Comparison of ENCODE assay signal across 8 cellular contexts in the genomic region with DNA sequence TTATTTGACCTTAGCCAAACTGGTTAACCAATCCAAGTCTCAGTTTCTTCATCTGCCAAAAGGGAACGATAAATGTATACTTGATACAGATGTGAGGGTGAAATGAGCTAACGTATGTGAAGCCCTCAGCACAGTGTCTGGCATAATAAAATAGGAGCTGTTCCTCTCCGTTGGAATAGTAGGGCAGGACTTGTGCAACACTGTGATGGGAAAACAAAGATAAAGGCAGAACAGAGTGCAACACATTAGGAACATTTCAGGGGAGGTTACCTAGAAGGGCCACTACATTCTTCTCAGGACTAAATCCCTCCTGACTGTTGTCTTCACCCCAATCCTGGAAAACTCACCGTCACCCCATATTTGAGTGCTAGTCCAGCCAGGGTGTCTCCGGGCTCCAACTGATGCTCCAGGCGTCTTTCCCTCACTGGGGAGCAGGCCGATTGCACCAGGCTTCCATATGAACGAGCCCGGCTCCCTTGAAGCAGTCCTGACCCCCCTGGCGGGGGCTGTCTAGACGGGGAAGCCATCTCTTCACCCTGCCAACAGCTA. TPM values are rescaled to one million over a fixed set of nuclear protein-coding genes. Genes with fewer than 3 reads are reported as not detected.
DNase-seq lines count a peak whose midpoint lies in the region; ATAC-seq and TF ChIP-seq lines count a peak whose summit lies in the region.

No MANE protein-coding gene starts in this region.

- WGBS in ectodermal cell, 2 experiments: 39 to 40% methylated on average over 11 of the region's 11 CpGs

- H3K9me3 ChIP-seq in MG63 (no peaks in the 10 kb centered on the region), ectodermal cell (ENCODE audit: control insufficient read depth, low read length) (no peaks in the 10 kb centered on the region), muscle layer of colon (ENCODE audit: low read length) (no peaks in the 10 kb centered on the region)

- ATAC-seq in HG02973 (IDR thresholded peaks at IDR 0.05; ENCODE audit: unreplicated experiment) (no peak), HG03175 (IDR thresholded peaks at IDR 0.05; ENCODE audit: unreplicated experiment) (no peak)

- H3K4me1 ChIP-seq in ectodermal cell (ENCODE audit: control insufficient read depth, insufficient read depth, low read length) (peaks cover 16% of the 10 kb centered on the region), muscle layer of colon (ENCODE audit: insufficient read depth, low read length) (peaks cover 26% of the 10 kb centered on the region)

- H3K27me3 ChIP-seq in MG63 (no peaks in the 10 kb centered on the region), ectodermal cell (ENCODE audit: control insufficient read depth, insufficient read depth, low read length, poor library complexity, severe bottlenecking) (no peaks in the 10 kb centered on the region), muscle layer of colon (ENCODE audit: control insufficient read depth in 1 of 2, insufficient read depth in 2 of 2, low read length in 2 of 2) (no peaks in the 10 kb centered on the region)

- H3K9ac ChIP-seq in muscle layer of colon (ENCODE audit: low read length): peak overlapping the region; percentile 82

- H3K36me3 ChIP-seq in MG63 (peaks cover 51% of the 10 kb centered on the region), ectodermal cell (ENCODE audit: control insufficient read depth, insufficient read depth, low read length) (peaks cover 7% of the 10 kb centered on the region), muscle layer of colon (ENCODE audit: insufficient read depth, low read length) (peaks cover 39% of the 10 kb centered on the region)

- H3K27ac ChIP-seq in ectodermal cell (ENCODE audit: insufficient read depth, low read depth, low read length, poor library complexity, severe bottlenecking) (peak overlapping the region; percentile 9), muscle layer of colon (ENCODE audit: low read depth, low read length) (peak overlapping the region; percentile 98)

- H3K4me3 ChIP-seq in AG04449 (ENCODE audit: low read depth, low read length) (peak overlapping the region; percentile 87), MG63 (peak overlapping the region; percentile 96), ectodermal cell (ENCODE audit: insufficient read depth, low read depth, low read length) (peak overlapping the region; percentile 95), muscle layer of colon (ENCODE audit: low read depth in 1 of 2, low read length in 2 of 2) (peak overlapping the region; percentile 58 to 92)

- no peak for TF ChIP-seq CTCF in AG04449 (IDR thresholded peaks at IDR 0.05; ENCODE audit: insufficient read depth, low read length, missing control alignments)

- no peak for DNase-seq in AG04449 (ENCODE audit: low read depth, low spot score)
- DNase-seq in MG63: no peak
- DNase-seq in foreskin melanocyte: no peak
- no peak for DNase-seq in stimulated activated CD4-positive, alpha-beta T cell treated with anti-CD3 and anti-CD28 coated beads, Interleukin-4, amount 100 ng/mL, for 1 hour

- CTCF ChIA-PET in AG04449 (lab: Yijun Ruan, JAX): interaction anchor here (0.6 to 19.8 kb wide), 8 partner anchors 9 to 189 kb away, joined by 3 to 412 read pairs (median 4); partner anchors contain the start of genes TMOD4 and TNFAIP8L2

- POLR2A ChIA-PET in AG04449 (lab: Yijun Ruan, JAX): interaction anchor here (0.7 to 1.6 kb wide), 5 partner anchors 11 to 35 kb away, joined by 3 to 8 read pairs (median 3); partner anchors contain the start of genes SEMA6C, TMOD4 and VPS72

RNA-seq across cellular contexts. Expression of gene LYSMD1, which starts 0.9 kb away (rescaled TPM):
- 2.0 and 11.4 TPM in 2 replicates for total RNA-seq in MG63 (2014; rRNA removed; shearing (Covaris generic); ENCODE audit: low replicate concordance)
- 14.8 TPM for polyA plus RNA-seq in ectodermal cell (2013, experiment 1 of 4)
- 10.8 TPM for polyA plus RNA-seq in ectodermal cell (2013, experiment 2 of 4)
- polyA plus RNA-seq in ectodermal cell (2013, experiment 3 of 4): 10.7 TPM
- 13.0 TPM for polyA plus RNA-seq in ectodermal cell (2013, experiment 4 of 4)

RNA-seq across cellular contexts. Expression of gene SCNM1, which starts 1.1 kb away (rescaled TPM):
- 43.1 and 69.6 TPM in 2 replicates for total RNA-seq in MG63 (2014; rRNA removed; shearing (Covaris generic); ENCODE audit: low replicate concordance)
- 41.6 TPM for polyA plus RNA-seq in ectodermal cell (2013, experiment 1 of 4)
- 40.0 TPM for polyA plus RNA-seq in ectodermal cell (2013, experiment 2 of 4)
- polyA plus RNA-seq in ectodermal cell (2013, experiment 3 of 4): 39.3 TPM
- polyA plus RNA-seq in ectodermal cell (2013, experiment 4 of 4): 42.8 TPM

RNA-seq across cellular contexts. Expression of gene TNFAIP8L2, which starts 8.4 kb away (rescaled TPM):
- total RNA-seq in MG63 (2014; rRNA removed; shearing (Covaris generic); ENCODE audit: low replicate concordance): not detected in 2 replicates
- not detected for polyA plus RNA-seq in ectodermal cell (2013, experiment 1 of 4)
- polyA plus RNA-seq in ectodermal cell (2013, experiment 2 of 4): not detected
- not detected for polyA plus RNA-seq in ectodermal cell (2013, experiment 3 of 4)
- polyA plus RNA-seq in ectodermal cell (2013, experiment 4 of 4): not detected

RNA-seq across cellular contexts. Expression of gene TMOD4, which starts 11.0 kb away (rescaled TPM):
- total RNA-seq in MG63 (2014; rRNA removed; shearing (Covaris generic); ENCODE audit: low replicate concordance): not detected in 2 replicates
- not detected for polyA plus RNA-seq in ectodermal cell (2013, experiment 1 of 4)
- 1.00 TPM for polyA plus RNA-seq in ectodermal cell (2013, experiment 2 of 4)
- 1.3 TPM for polyA plus RNA-seq in ectodermal cell (2013, experiment 3 of 4)
- 1.0 TPM for polyA plus RNA-seq in ectodermal cell (2013, experiment 4 of 4)

RNA-seq across cellular contexts. Expression of gene SEMA6C, which starts 18.4 kb away (rescaled TPM):
- 1.4 TPM in 1 of 2 replicates, not detected in the other for total RNA-seq in MG63 (2014; rRNA removed; shearing (Covaris generic); ENCODE audit: low replicate concordance)
- polyA plus RNA-seq in ectodermal cell (2013, experiment 1 of 4): 23.8 TPM
- 24.3 TPM for polyA plus RNA-seq in ectodermal cell (2013, experiment 2 of 4)
- 18.8 TPM for polyA plus RNA-seq in ectodermal cell (2013, experiment 3 of 4)
- 21.4 TPM for polyA plus RNA-seq in ectodermal cell (2013, experiment 4 of 4)
